In the genomic region with DNA sequence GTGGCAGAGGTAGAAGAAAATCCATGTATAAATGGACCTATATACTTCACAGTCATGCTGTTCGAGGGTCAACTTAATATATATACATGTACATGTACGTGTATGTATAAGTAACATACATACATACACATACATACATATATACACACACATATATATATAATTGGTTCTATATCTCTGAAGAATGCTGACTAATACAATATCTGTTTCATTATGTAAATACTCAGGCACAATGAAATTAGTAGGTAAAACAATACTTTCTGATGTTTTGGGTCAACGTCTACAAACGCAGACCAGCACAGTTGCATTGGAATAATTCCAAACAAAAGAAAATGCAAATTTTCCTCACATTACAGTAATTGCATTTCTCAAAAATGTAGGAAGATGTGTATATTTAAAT, we compare ENCODE assay signal across 27 cellular contexts.
"Had no signal": no experiment of that assay in that cellular context is flagged by ENCODE, and none has a peak within 500 bp of the region (broad histone marks: within the 10 kb centered on the region; RNA-seq: fewer than 3 reads in every experiment).

No MANE protein-coding gene starts in this region.

- H3K9me3 ChIP-seq: ovary, psoas muscle, stomach, thoracic aorta, thyroid gland, tibial nerve, upper lobe of left lung, vagina had no signal

- H3K4me3 ChIP-seq: neural progenitor cell, ovary, psoas muscle, skin epidermis, smooth muscle cell, spleen, stomach, thoracic aorta, thyroid gland, tibial nerve, upper lobe of left lung, vagina had no signal

- H3K27ac ChIP-seq: neural progenitor cell, ovary, parathyroid adenoma, psoas muscle, skin epidermis, spleen, stomach, thoracic aorta, thyroid gland, tibial nerve, upper lobe of left lung, vagina had no signal

- H3K4me1 ChIP-seq: neural progenitor cell, parathyroid adenoma, psoas muscle, spleen, stomach, thyroid gland, tibial nerve, upper lobe of left lung, vagina had no signal

- ATAC-seq: naive thymus-derived CD4-positive, alpha-beta T cell; natural killer cell; psoas muscle; right cardiac atrium; sciatic nerve; stimulated activated effector memory CD8-positive, alpha-beta T cell treated with anti-CD3 and anti-CD28 coated beads, Interleukin-12 subunit alpha, Interleukin-12 subunit beta, amount 100 ng/mL, for 72 hours; stimulated activated naive B cell treated with anti-CD40 and anti-IgM and Interleukin-4, amounts not matched to agents 10 μg/mL and 1 μg/mL and 100 μg/mL, for 72 hours had no signal

- H3K36me3 ChIP-seq: neural progenitor cell, ovary, spleen, stomach, thoracic aorta, thyroid gland, tibial nerve, upper lobe of left lung, vagina had no signal

- H3K79me2 ChIP-seq: parathyroid adenoma had no signal

- DNase-seq: naive thymus-derived CD4-positive, alpha-beta T cell; natural killer cell; occipital lobe; ovary; posterior cingulate gyrus; psoas muscle; right cardiac atrium; spleen; stimulated activated CD4-positive, alpha-beta T cell treated with anti-CD3 and anti-CD28 coated beads, Interleukin-12 subunit alpha, Interleukin-12 subunit beta, amount 100 ng/mL, for 4 hours; stimulated activated CD4-positive, alpha-beta T cell treated with anti-CD3 and anti-CD28 coated beads, Interleukin-1b, Interleukin-23, amount 100 ng/mL, for 48 hours; stimulated activated CD4-positive, alpha-beta T cell treated with anti-CD3 and anti-CD28 coated beads, Interleukin-4, amount 100 ng/mL, for 1 hour; stimulated activated naive B cell treated with anti-CD40 and anti-IgM and Interleukin-4, amounts not matched to agents 10 μg/mL and 1 μg/mL and 100 μg/mL, for 72 hours; stimulated activated naive CD4-positive, alpha-beta T cell treated with Interleukin-2 at 50 U/mL for 16 hours; stomach; thyroid gland; trophoblast cell; upper lobe of left lung had no signal

- H2AFZ ChIP-seq: neural progenitor cell, parathyroid adenoma had no signal

- FAIRE-seq: urothelium cell line had no signal

- H3K9ac ChIP-seq: neural progenitor cell, parathyroid adenoma had no signal

- H3K4me2 ChIP-seq: neural progenitor cell, smooth muscle cell had no signal

- H3K27me3 ChIP-seq: neural progenitor cell, ovary, spleen, stomach, thyroid gland, tibial nerve, upper lobe of left lung, vagina had no signal
